ENCODE assay signal across 12 cellular contexts in genomic region chr17:46020023-46020735, GRCh38. TPM values are rescaled to one million over a fixed set of nuclear protein-coding genes. Genes with fewer than 3 reads are reported as not detected.
DNase-seq lines count a peak whose midpoint lies in the region; ATAC-seq and TF ChIP-seq lines count a peak whose summit lies in the region.
"Had no signal": no experiment of that assay in that cellular context is flagged by ENCODE, and none has a peak within 500 bp of the region (broad histone marks: within the 10 kb centered on the region; RNA-seq: fewer than 3 reads in every experiment).

No MANE protein-coding gene starts in this region.

- no peaks in the 10 kb centered on the region for H3K9me3 ChIP-seq in tibial nerve
- H3K9me3 ChIP-seq: A549, gastroesophageal sphincter had no signal

- peaks cover 0 to 6% (median 0%) of the 10 kb centered on the region in 4 donors for H3K4me1 ChIP-seq in tibial nerve
- H3K4me1 ChIP-seq: A549, gastroesophageal sphincter had no signal

- TF ChIP-seq POLR2A in tibial nerve (IDR thresholded peaks at IDR 0.05) = no peak

- TF ChIP-seq CTCF in tibial nerve (IDR thresholded peaks at IDR 0.05) = no peak

- peak; percentile 13 for DNase-seq in SIG-M5 treated with dmso at 0.1 percent for 504 hours (lab: John Stamatoyannopoulos, UW; ENCODE audit: unreplicated experiment)
- no peak for DNase-seq in SIG-M5 (lab: John Stamatoyannopoulos, UW)
- DNase-seq in activated T-cell treated with anti-CD3 and anti-CD28 coated beads for 1 hour (ENCODE audit: low read depth) = peak; percentile 30
- DNase-seq in mucosa of gallbladder (ENCODE audit: low spot score) = peak; percentile 21
- peak; percentile 55 for DNase-seq in stimulated activated naive CD4-positive, alpha-beta T cell treated with Interleukin-2 at 50 U/mL for 16 hours (lab: John Stamatoyannopoulos, UW)
- no peak for DNase-seq in tibial nerve (ENCODE audit: low spot score in 2 of 2)
- no peak for DNase-seq in NCI-H446 treated with DMSO at 0.1 percent for 48 hours (lab: John Stamatoyannopoulos, UW)
- DNase-seq: Karpas-422 had no signal

- H3K27ac ChIP-seq in tibial nerve = peak overlapping the region in 2 of 4 donors; percentile 32 to 42
- H3K27ac ChIP-seq: A549, gastroesophageal sphincter had no signal

- no peak for ATAC-seq in HG02973 (IDR thresholded peaks at IDR 0.05; ENCODE audit: unreplicated experiment)
- ATAC-seq: A549, gastroesophageal sphincter had no signal

- no peaks in the 10 kb centered on the region for H3K27me3 ChIP-seq in tibial nerve
- H3K27me3 ChIP-seq: gastroesophageal sphincter had no signal

- no peak overlapping the region for H3K4me3 ChIP-seq in tibial nerve
- H3K4me3 ChIP-seq: A549, gastroesophageal sphincter had no signal

- peaks cover 0 to 26% (median 0%) of the 10 kb centered on the region in 3 donors for H3K36me3 ChIP-seq in tibial nerve

- TF ChIP-seq EP300 in tibial nerve (IDR thresholded peaks at IDR 0.05) = peak in 1 of 2 donors; percentile 8

- WGBS in tibial nerve, 2 donors = 74 to 78% methylated on average over 13 of the region's 13 CpGs

RNA-seq across cellular contexts. Expression of gene STH, which starts 21.1 kb away (rescaled TPM):
- total RNA-seq in mucosa of gallbladder (not detected), tibial nerve (not detected)
- total RNA-seq: gastroesophageal sphincter, posterior vena cava had no signal

Comparison
In these comparisons a context has a peak if more than half of its experiments do, and no peak if none do; other contexts are left out.
1. DNase-seq: peak in SIG-M5 treated with dmso at 0.1 percent for 504 hours (single experiment), activated T-cell treated with anti-CD3 and anti-CD28 coated beads for 1 hour (single experiment), mucosa of gallbladder (single experiment) and stimulated activated naive CD4-positive, alpha-beta T cell treated with Interleukin-2 at 50 U/mL for 16 hours (single experiment); none in SIG-M5 (single experiment), tibial nerve (0 of 2) and NCI-H446 treated with DMSO at 0.1 percent for 48 hours (single experiment).